5 cellular contexts compared by ENCODE assay signal in genomic region chr3:62497156-62497555, GRCh38.
"Had no signal": no experiment of that assay in that cellular context is flagged by ENCODE, and none has a peak within 500 bp of the region (broad histone marks: within the 10 kb centered on the region; RNA-seq: fewer than 3 reads in every experiment).

No MANE protein-coding gene starts in this region.

- DNase-seq: IMR-90, KBM-7, KG1 had no signal

- ATAC-seq: HepG2, K562 had no signal
